26 cellular contexts compared by ENCODE assay signal in genomic region chr21:29730281-29730680, GRCh38.
"Had no signal": no experiment of that assay in that cellular context is flagged by ENCODE, and none has a peak within 500 bp of the region (broad histone marks: within the 10 kb centered on the region; RNA-seq: fewer than 3 reads in every experiment).

No MANE protein-coding gene starts in this region.

- H3K36me3 Mint-ChIP-seq: memory B cell; natural killer cell; stimulated activated effector memory CD8-positive, alpha-beta T cell treated with anti-CD3 and anti-CD28 coated beads, Interleukin-12 subunit alpha, Interleukin-12 subunit beta, amount 100 ng/mL, for 72 hours had no signal

- H3K27me3 ChIP-seq: colonic mucosa, esophagus muscularis mucosa, ovary, right lobe of liver, stomach, tibial artery, upper lobe of right lung, uterus had no signal

- H3K9me3 ChIP-seq: colonic mucosa, esophagus muscularis mucosa, ovary, psoas muscle, right lobe of liver, stomach, tibial artery, upper lobe of right lung, uterus had no signal

- H3K4me3 Mint-ChIP-seq: immature natural killer cell; memory B cell; natural killer cell; stimulated activated effector memory CD8-positive, alpha-beta T cell treated with anti-CD3 and anti-CD28 coated beads, Interleukin-12 subunit alpha, Interleukin-12 subunit beta, amount 100 ng/mL, for 72 hours had no signal

- H3K27ac Mint-ChIP-seq: immature natural killer cell; memory B cell; natural killer cell; stimulated activated effector memory CD8-positive, alpha-beta T cell treated with anti-CD3 and anti-CD28 coated beads, Interleukin-12 subunit alpha, Interleukin-12 subunit beta, amount 100 ng/mL, for 72 hours had no signal

- FAIRE-seq: endothelial cell of umbilical vein, frontal cortex, keratinocyte had no signal

- DNase-seq: colonic mucosa; dermis blood vessel endothelial cell; effector memory CD4-positive, alpha-beta T cell; hypothalamus; immature natural killer cell; natural killer cell; occipital lobe; ovary; posterior cingulate gyrus; psoas muscle; retina; right lobe of liver; stimulated activated CD4-positive, alpha-beta T cell treated with anti-CD3 and anti-CD28 coated beads, Interleukin-2, amount 100 ng/mL, for 24 hours; stimulated activated CD4-positive, alpha-beta T cell treated with anti-CD3 and anti-CD28 coated beads, Interleukin-4, amount 100 ng/mL, for 24 hours; stimulated activated naive CD4-positive, alpha-beta T cell treated with Interleukin-2 at 50 U/mL for 16 hours; stomach; tibial artery; upper lobe of right lung; uterus had no signal

- H3K4me1 ChIP-seq: colonic mucosa, esophagus muscularis mucosa, psoas muscle, stomach, tibial artery, upper lobe of right lung, uterus had no signal

- H3K27me3 Mint-ChIP-seq: memory B cell had no signal

- H3K4me1 Mint-ChIP-seq: immature natural killer cell; memory B cell; natural killer cell; stimulated activated effector memory CD8-positive, alpha-beta T cell treated with anti-CD3 and anti-CD28 coated beads, Interleukin-12 subunit alpha, Interleukin-12 subunit beta, amount 100 ng/mL, for 72 hours had no signal

- ATAC-seq: natural killer cell; psoas muscle; right lobe of liver; stimulated activated effector memory CD8-positive, alpha-beta T cell treated with anti-CD3 and anti-CD28 coated beads, Interleukin-12 subunit alpha, Interleukin-12 subunit beta, amount 100 ng/mL, for 72 hours; upper lobe of right lung had no signal

- H3K36me3 ChIP-seq: colonic mucosa, esophagus muscularis mucosa, ovary, right lobe of liver, stomach, tibial artery, upper lobe of right lung, uterus had no signal

- H3K4me3 ChIP-seq: colonic mucosa, esophagus muscularis mucosa, lung, ovary, psoas muscle, right lobe of liver, stomach, tibial artery, upper lobe of right lung, uterus had no signal

- H3K27ac ChIP-seq: colonic mucosa, esophagus muscularis mucosa, ovary, psoas muscle, right lobe of liver, stomach, tibial artery, upper lobe of right lung, uterus had no signal
